ENCODE assay signal across 8 cellular contexts in genomic region chrX:149540621-149541520, GRCh38. TPM values are rescaled to one million over a fixed set of nuclear protein-coding genes. Genes with fewer than 3 reads are reported as not detected.
DNase-seq lines count a peak whose midpoint lies in the region; ATAC-seq, FAIRE-seq and TF ChIP-seq lines count a peak whose summit lies in the region.

EOLA1 (plus strand) TSS chrX:149541012; CDS start chrX:149545631, 4,619 bp downstream.

- H3K4me3 ChIP-seq in BLaER1 (peak within 1 kb of the TSS; percentile 78), colonic mucosa (peak within 1 kb of the TSS; percentile 61), HepG2 (replicated peaks in 1 of 3; ENCODE audit: insufficient read depth in 1 of 3, low read depth in 2 of 3, low read length in 3 of 3) (peak within 1 kb of the TSS; percentile 69 to 85 (median 81); a peak in 5 of 6 replicates)

- peaks cover 7% of the 10 kb centered on the region; the same call in 1 of the 2 replicates for H3K4me1 ChIP-seq in BLaER1
- H3K4me1 ChIP-seq in colonic mucosa = no peaks in the 10 kb centered on the region
- no peaks in the 10 kb centered on the region for H3K4me1 ChIP-seq in HepG2 (ENCODE audit: insufficient read depth, low read length)

- H2AFZ ChIP-seq in HepG2 (ENCODE audit: low read length) = no peak within 1 kb of the TSS

- no peak for TF ChIP-seq CTCF in colonic mucosa (IDR thresholded peaks at IDR 0.05)
- no peak for TF ChIP-seq CTCF in HepG2 (CRISPR knock-in tag; IDR thresholded peaks at IDR 0.05)

- H3K9me3 ChIP-seq in BLaER1 (peaks cover 10% of the 10 kb centered on the region; the same call in 1 of the 2 replicates), colonic mucosa (no peaks in the 10 kb centered on the region), HepG2 (ENCODE audit: low read length) (no peaks in the 10 kb centered on the region)

- H3K27me3 ChIP-seq in BLaER1 = no peaks in the 10 kb centered on the region
- H3K27me3 ChIP-seq in colonic mucosa = no peaks in the 10 kb centered on the region
- no peaks in the 10 kb centered on the region for H3K27me3 ChIP-seq in HepG2 (ENCODE audit: control insufficient read depth in 1 of 2, insufficient read depth in 2 of 2, low read length in 2 of 2)

- peak; percentile 89 for DNase-seq in NCI-H526 treated with DMSO at 0.1 percent for 48 hours (lab: John Stamatoyannopoulos, UW)
- peak; percentile 92 for DNase-seq in activated CD4-positive, alpha-beta T cell treated with anti-CD3 and anti-CD28 coated beads, Interleukin-2, amount 10 ng/mL, durations not matched to agents 7 days and 5 days
- DNase-seq in colonic mucosa = peak; percentile 89
- DNase-seq in HepG2 (ENCODE audit: low spot score) = peak; percentile 92
- DNase-seq in stimulated activated CD4-positive, alpha-beta T cell treated with anti-CD3 and anti-CD28 coated beads, Interleukin-2, amount 100 ng/mL, for 48 hours = peak; percentile 70 to 76

- intact Hi-C loops in colonic mucosa (cut with DNase I) (no loop called here), HepG2 (cut with micrococcal nuclease; ENCODE audit: unreplicated experiment) (loop anchor here (1.0 kb wide), 1 partner anchor 29 kb away; no protein-coding TSS in a partner anchor)

- POLR2A ChIA-PET in activated CD4-positive, alpha-beta T cell treated with anti-CD3 and anti-CD28 coated beads, Interleukin-2, amount 10 ng/mL, durations not matched to agents 7 days and 5 days (lab: Charles Lee) = interaction anchor here (1.7 kb wide), 1 partner anchor 399 kb away, joined by 7 read pairs; no protein-coding TSS in a partner anchor
- POLR2A ChIA-PET in HepG2 (lab: Yijun Ruan, JAX) = interaction anchor here (0.6 to 2.1 kb wide), 7 partner anchors 15 to 1661 kb away, joined by 3 to 16 read pairs (median 3); partner anchors contain the start of genes EOLA2 and IDS

- H3K79me2 ChIP-seq in HepG2 (ENCODE audit: insufficient read depth, low read length) = no peaks in the 10 kb centered on the region

- H4K20me1 ChIP-seq in BLaER1 (no peaks in the 10 kb centered on the region), HepG2 (ENCODE audit: insufficient read depth, low read length) (no peaks in the 10 kb centered on the region)

- peak; percentile 94 for FAIRE-seq in HepG2 (lab: Jason Lieb, UNC)

- H3K4me3 Mint-ChIP-seq in activated CD4-positive, alpha-beta T cell treated with anti-CD3 and anti-CD28 coated beads, Interleukin-2, amount 10 ng/mL, durations not matched to agents 7 days and 5 days = peak within 1 kb of the TSS; percentile 93

- TF ChIP-seq POLR2A in HepG2 (IDR thresholded peaks at IDR 0.05; ENCODE audit: insufficient read depth in 1 of 2, low read depth in 2 of 2, low read length in 2 of 2) = peak; percentile 50; a peak in 2 of 4 replicates

- ATAC-seq in GM19328 (IDR thresholded peaks at IDR 0.05; ENCODE audit: unreplicated experiment) (peak; percentile 66), HG03469 (IDR thresholded peaks at IDR 0.05; ENCODE audit: unreplicated experiment) (peak; percentile 92), HepG2 (peak; percentile 84)

- CTCF ChIA-PET in activated CD4-positive, alpha-beta T cell treated with anti-CD3 and anti-CD28 coated beads, Interleukin-2, amount 10 ng/mL, durations not matched to agents 7 days and 5 days (lab: Charles Lee) = interaction anchor here (1.0 to 2.4 kb wide), 2 partner anchors 13 to 29 kb away, joined by 6 to 8 read pairs; no protein-coding TSS in a partner anchor
- CTCF ChIA-PET in HepG2 (lab: Yijun Ruan, JAX; ENCODE audit: low intra/inter-chr PET ratio, low total read pairs) = no interaction called here

- H3K9ac ChIP-seq in BLaER1 (peak within 1 kb of the TSS; percentile 85), colonic mucosa (ENCODE audit: low read depth in 2 of 2, low read length in 2 of 2) (peak within 1 kb of the TSS; percentile 84 to 86), HepG2 (ENCODE audit: insufficient read depth, low read depth, low read length) (peak within 1 kb of the TSS; percentile 76)

- H3K4me1 Mint-ChIP-seq in activated CD4-positive, alpha-beta T cell treated with anti-CD3 and anti-CD28 coated beads, Interleukin-2, amount 10 ng/mL, durations not matched to agents 7 days and 5 days = peaks cover 6% of the 10 kb centered on the region

- H3K9me3 Mint-ChIP-seq in activated CD4-positive, alpha-beta T cell treated with anti-CD3 and anti-CD28 coated beads, Interleukin-2, amount 10 ng/mL, durations not matched to agents 7 days and 5 days = no peaks in the 10 kb centered on the region

- no TSS peak for BruUV-seq in HepG2 (replicated peaks; lab: Mats Ljungman, UMichigan)

- in situ Hi-C loops in HepG2 (cut with HindIII; ENCODE audit: extremely low pct_ligation_motif_present, low pct_unique_long_range_greater_than_20kb) = no loop called here

- no peaks in the 10 kb centered on the region for H3K36me3 Mint-ChIP-seq in activated CD4-positive, alpha-beta T cell treated with anti-CD3 and anti-CD28 coated beads, Interleukin-2, amount 10 ng/mL, durations not matched to agents 7 days and 5 days (ENCODE audit: low read depth)

- peak within 1 kb of the TSS; percentile 91 for H3K4me2 ChIP-seq in BLaER1
- peak within 1 kb of the TSS; percentile 88 for H3K4me2 ChIP-seq in HepG2 (ENCODE audit: low read depth, low read length)

- peak within 1 kb of the TSS; percentile 100 for H3K27ac Mint-ChIP-seq in activated CD4-positive, alpha-beta T cell treated with anti-CD3 and anti-CD28 coated beads, Interleukin-2, amount 10 ng/mL, durations not matched to agents 7 days and 5 days

- TF ChIP-seq EP300 in HepG2 (IDR thresholded peaks at IDR 0.05; ENCODE audit: low read depth in 2 of 2, low read length in 2 of 2) (no peak), HepG2 (CRISPR knock-in tag; IDR thresholded peaks at IDR 0.05; ENCODE audit: borderline replicate concordance) (no peak)

- WGBS in HepG2 (ENCODE audit: low lambda C conversion rate) = 0% methylated on average over 6 of the region's 71 CpGs

- no peak for TF ChIP-seq RAD21 in HepG2 (CRISPR knock-in tag; IDR thresholded peaks at IDR 0.05)

- peak within 1 kb of the TSS; percentile 77 for H3K27ac ChIP-seq in BLaER1
- H3K27ac ChIP-seq in colonic mucosa = peak within 1 kb of the TSS; percentile 87
- peak within 1 kb of the TSS; percentile 85 for H3K27ac ChIP-seq in HepG2 (ENCODE audit: extremely low read length, insufficient read depth, low read length)

- H3K36me3 ChIP-seq in BLaER1 = 0 out of 2 replicates have a peak, but pooled peaks cover 6% of the 10 kb centered on the region
- H3K36me3 ChIP-seq in colonic mucosa = no peaks in the 10 kb centered on the region
- H3K36me3 ChIP-seq in HepG2 (replicated peaks in 1 of 2; ENCODE audit: control insufficient read depth in 1 of 2, insufficient read depth in 2 of 2, low read length in 2 of 2) = no peaks in the 10 kb centered on the region

- no peaks in the 10 kb centered on the region for H3K27me3 Mint-ChIP-seq in activated CD4-positive, alpha-beta T cell treated with anti-CD3 and anti-CD28 coated beads, Interleukin-2, amount 10 ng/mL, durations not matched to agents 7 days and 5 days

TF ChIP-seq in HepG2, 621 proteins besides CTCF, POLR2A, EP300 and RAD21 (continues in another document):
- TF ChIP-seq SPEN (CRISPR knock-in tag; IDR thresholded peaks at IDR 0.05; ENCODE audit: low read depth) (peak; percentile 77), KAT8 (CRISPR knock-in tag; IDR thresholded peaks at IDR 0.05) (peak; percentile 70), ONECUT2 (CRISPR knock-in tag; IDR thresholded peaks at IDR 0.05) (no peak), HDAC6 (IDR thresholded peaks at IDR 0.05; ENCODE audit: low read depth, low read length) (no peak), YY1 (IDR thresholded peaks at IDR 0.05; ENCODE audit: insufficient read depth, insufficient replicate concordance, low read depth, low read length) (no peak), SIN3B (IDR thresholded peaks at IDR 0.05; ENCODE audit: low read length) (no peak)

RNA-seq across cellular contexts. Expression of gene EOLA1, which starts in this region (rescaled TPM):
- 10 to 100 TPM; 33.2 to 37.2 TPM for total RNA-seq in activated CD4-positive, alpha-beta T cell treated with anti-CD3 and anti-CD28 coated beads, Interleukin-2, amount 10 ng/mL, durations not matched to agents 7 days and 5 days
- total RNA-seq in colonic mucosa (10 to 100 TPM; 27.1 to 30.9 TPM), HepG2 (2016; rRNA removed; fragmentation: Illumina TruSeq; extraction: Trizol) (8.9 and 9.6 TPM in 2 replicates)
- 3.6 and 5.2 TPM in 2 replicates for total RNA-seq in HepG2 (2016; cell fraction: cytosol; rRNA removed; fragmentation: Illumina TruSeq; extraction: Trizol; ENCODE audit: low read depth)
- total RNA-seq in HepG2 (2016; cell fraction: insoluble cytoplasmic fraction; rRNA removed; fragmentation: Illumina TruSeq; extraction: Trizol) = 8.9 and 10.7 TPM in 2 replicates
- total RNA-seq in HepG2 (2016; cell fraction: membrane; rRNA removed; fragmentation: Illumina TruSeq; extraction: Trizol) = 5.9 and 7.1 TPM in 2 replicates
- 4.8 and 7.2 TPM in 2 replicates for total RNA-seq in HepG2 (2016; cell fraction: nucleus; rRNA removed; fragmentation: Illumina TruSeq; extraction: Trizol)
- 6.5 and 7.8 TPM in 2 replicates for polyA plus RNA-seq in HepG2 (2011; rRNA removed)
- polyA plus RNA-seq in HepG2 (2011; cell fraction: cytosol; rRNA removed) = 6.9 and 7.2 TPM in 2 replicates
- polyA plus RNA-seq in HepG2 (2011; cell fraction: nucleus; rRNA removed) = 8.6 and 9.2 TPM in 2 replicates
- 7.2 and 9.2 TPM in 2 replicates for polyA plus RNA-seq in HepG2 (2012)
- polyA plus RNA-seq in HepG2 (2016; cell fraction: cytosol; fragmentation: Illumina TruSeq; extraction: Trizol; ENCODE audit: low read depth) = 3.2 and 3.3 TPM in 2 replicates
- 10.4 and 11.2 TPM in 2 replicates for polyA plus RNA-seq in HepG2 (2016; cell fraction: insoluble cytoplasmic fraction; fragmentation: Illumina TruSeq; extraction: Trizol; ENCODE audit: low read depth)
- polyA plus RNA-seq in HepG2 (2016; cell fraction: membrane; fragmentation: Illumina TruSeq; extraction: Trizol; ENCODE audit: low read depth) = 4.5 and 5.7 TPM in 2 replicates
- polyA plus RNA-seq in HepG2 (2016; cell fraction: nucleus; fragmentation: Illumina TruSeq; extraction: Trizol; ENCODE audit: insufficient read depth, low read depth) = 9.0 and 9.1 TPM in 2 replicates
- polyA minus RNA-seq in HepG2 (2011; rRNA and poly(A)+ RNA removed; ENCODE audit: low replicate concordance) = 8.5 and 13.4 TPM in 2 replicates
- polyA minus RNA-seq in HepG2 (2011; cell fraction: cytosol; rRNA and poly(A)+ RNA removed) = 3.7 and 4.0 TPM in 2 replicates
- polyA minus RNA-seq in HepG2 (2011; cell fraction: nucleus; rRNA and poly(A)+ RNA removed) = 6.4 and 8.7 TPM in 2 replicates

Comparison
In these comparisons a context has a peak if more than half of its experiments do, and no peak if none do; other contexts are left out.
1. Peak in every context shown above with its lines: DNase-seq, ATAC-seq, H3K4me3 ChIP-seq and H3K27ac ChIP-seq.